Comparison of ENCODE assay signal across 29 cellular contexts in the genomic region with DNA sequence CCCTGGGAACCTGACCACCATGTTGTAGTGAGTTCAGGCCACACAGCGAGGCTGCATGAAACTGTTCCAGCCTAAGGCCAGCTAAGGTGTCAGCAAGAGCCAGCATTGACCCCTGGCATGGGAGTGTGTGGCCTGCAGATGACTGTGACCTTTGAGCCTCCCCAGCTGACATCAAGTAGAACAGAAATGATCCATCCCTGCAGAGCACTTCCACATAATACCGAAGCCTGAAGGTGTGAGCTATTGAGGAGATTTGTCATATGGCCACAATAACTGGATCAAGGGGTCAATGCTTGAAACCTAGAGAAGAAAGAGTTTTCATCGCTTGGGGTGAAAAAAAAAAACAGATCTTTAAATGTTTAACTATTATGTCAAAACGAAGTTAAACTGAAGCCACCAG.
"Had no signal": no experiment of that assay in that cellular context is flagged by ENCODE, and none has a peak within 500 bp of the region (broad histone marks: within the 10 kb centered on the region; RNA-seq: fewer than 3 reads in every experiment).

No MANE protein-coding gene starts in this region.

- H3K4me3 Mint-ChIP-seq: mesothelial cell of epicardium; naive B cell; natural killer cell; nephron progenitor cell; neural progenitor cell; stimulated activated memory B cell treated with anti-CD40 and anti-IgM and Interleukin-4, amounts not matched to agents 10 μg/mL and 1 μg/mL and 100 μg/mL, for 72 hours; stimulated activated naive CD8-positive, alpha-beta T cell treated with anti-CD3 and anti-CD28 coated beads, Interleukin-15, amount 100 ng/mL, for 72 hours; type B pancreatic cell had no signal

- H3K36me3 Mint-ChIP-seq: mesothelial cell of epicardium; naive B cell; natural killer cell; neural progenitor cell; stimulated activated memory B cell treated with anti-CD40 and anti-IgM and Interleukin-4, amounts not matched to agents 10 μg/mL and 1 μg/mL and 100 μg/mL, for 72 hours; type B pancreatic cell had no signal

- H3K9ac ChIP-seq: neural progenitor cell had no signal

- H3K9me3 ChIP-seq: left lung, lower lobe of right lung, ovary, right atrium auricular region, right lobe of liver, tibial nerve, uterus had no signal

- H3K4me3 ChIP-seq: left lung, lower lobe of right lung, neural progenitor cell, ovary, right atrium auricular region, right lobe of liver, smooth muscle cell, tibial nerve, uterus had no signal

- H3K27ac Mint-ChIP-seq: mesothelial cell of epicardium; naive B cell; natural killer cell; nephron progenitor cell; neural progenitor cell; progenitor cell of endocrine pancreas; stimulated activated memory B cell treated with anti-CD40 and anti-IgM and Interleukin-4, amounts not matched to agents 10 μg/mL and 1 μg/mL and 100 μg/mL, for 72 hours; stimulated activated naive CD8-positive, alpha-beta T cell treated with anti-CD3 and anti-CD28 coated beads, Interleukin-15, amount 100 ng/mL, for 72 hours; type B pancreatic cell had no signal

- H2AFZ ChIP-seq: neural progenitor cell had no signal

- ATAC-seq: left cardiac atrium; left lung; lower lobe of right lung; natural killer cell; stimulated activated memory B cell treated with anti-CD40 and anti-IgM and Interleukin-4, amounts not matched to agents 10 μg/mL and 1 μg/mL and 100 μg/mL, for 72 hours; stimulated activated naive CD8-positive, alpha-beta T cell treated with anti-CD3 and anti-CD28 coated beads, Interleukin-15, amount 100 ng/mL, for 72 hours had no signal

- H3K4me1 Mint-ChIP-seq: naive B cell; natural killer cell; stimulated activated memory B cell treated with anti-CD40 and anti-IgM and Interleukin-4, amounts not matched to agents 10 μg/mL and 1 μg/mL and 100 μg/mL, for 72 hours; stimulated activated naive CD8-positive, alpha-beta T cell treated with anti-CD3 and anti-CD28 coated beads, Interleukin-15, amount 100 ng/mL, for 72 hours had no signal

- H3K4me2 ChIP-seq: neural progenitor cell, smooth muscle cell had no signal

- DNase-seq: hypothalamus; kidney glomerular epithelial cell; left cardiac atrium; left lung; lower lobe of right lung; mammary epithelial cell; mesenchymal stem cell; naive B cell; natural killer cell; nephron progenitor cell; ovary; right lobe of liver; stimulated activated CD4-positive, alpha-beta T cell treated with anti-CD3 and anti-CD28 coated beads, Interleukin-1b, Interleukin-23, amount 100 ng/mL, for 48 hours; stimulated activated CD4-positive, alpha-beta T cell treated with anti-CD3 and anti-CD28 coated beads, Interleukin-2, amount 100 ng/mL, for 48 hours; stimulated activated CD4-positive, alpha-beta T cell treated with anti-CD3 and anti-CD28 coated beads, Interleukin-4, amount 100 ng/mL, for 4 hours; stimulated activated CD8-positive, alpha-beta memory T cell treated with anti-CD3 and anti-CD28 coated beads, Interleukin-4, amount 100 ng/mL, for 48 hours; stimulated activated naive CD4-positive, alpha-beta T cell treated with Interleukin-2 at 50 U/mL for 16 hours; stimulated activated naive CD8-positive, alpha-beta T cell treated with anti-CD3 and anti-CD28 coated beads, Interleukin-15, amount 100 ng/mL, for 72 hours; substantia nigra; uterus had no signal

- H3K4me1 ChIP-seq: left lung, lower lobe of right lung, right atrium auricular region, right lobe of liver, uterus had no signal

- H3K9me3 Mint-ChIP-seq: stimulated activated memory B cell treated with anti-CD40 and anti-IgM and Interleukin-4, amounts not matched to agents 10 μg/mL and 1 μg/mL and 100 μg/mL, for 72 hours; type B pancreatic cell had no signal

- H3K27me3 Mint-ChIP-seq: stimulated activated memory B cell treated with anti-CD40 and anti-IgM and Interleukin-4, amounts not matched to agents 10 μg/mL and 1 μg/mL and 100 μg/mL, for 72 hours had no signal

- H3K27ac ChIP-seq: left lung, lower lobe of right lung, neural progenitor cell, ovary, right atrium auricular region, right lobe of liver, tibial nerve, uterus had no signal

- H3K27me3 ChIP-seq: left lung, neural progenitor cell, ovary, right atrium auricular region, right lobe of liver, tibial nerve, uterus had no signal

- H3K36me3 ChIP-seq: left lung, lower lobe of right lung, neural progenitor cell, ovary, right atrium auricular region, right lobe of liver, tibial nerve, uterus had no signal

- FAIRE-seq: keratinocyte had no signal
